27 cellular contexts compared by ENCODE assay signal in the genomic region with DNA sequence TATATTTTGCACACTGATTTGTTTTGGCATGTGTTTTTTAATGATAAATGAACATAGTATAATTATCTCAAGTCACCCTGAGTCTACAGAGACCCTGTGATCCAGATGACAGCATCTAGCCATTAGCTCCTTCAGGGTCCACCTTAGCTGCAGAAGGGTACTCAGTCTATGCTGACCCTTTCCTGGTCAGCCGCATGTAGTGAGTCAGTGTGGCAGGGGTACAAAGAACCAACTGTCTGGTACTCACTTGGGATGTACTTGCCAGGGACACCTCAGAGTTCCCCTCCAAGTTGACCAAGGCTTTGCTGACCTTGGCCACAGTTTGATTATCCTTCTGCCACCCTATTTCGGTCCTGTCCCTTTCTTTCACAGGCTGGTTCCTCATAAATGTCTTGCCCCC.
"Had no signal": no experiment of that assay in that cellular context is flagged by ENCODE, and none has a peak within 500 bp of the region (broad histone marks: within the 10 kb centered on the region; RNA-seq: fewer than 3 reads in every experiment).

No MANE protein-coding gene starts in this region.

- H3K9me3 ChIP-seq: testis, thoracic aorta, thyroid gland, upper lobe of left lung, upper lobe of right lung, uterus, vagina had no signal

- H3K4me3 Mint-ChIP-seq: stimulated activated naive B cell treated with anti-CD40 and anti-IgM and Interleukin-4, amounts not matched to agents 10 μg/mL and 1 μg/mL and 100 μg/mL, for 72 hours; stimulated activated naive CD8-positive, alpha-beta T cell treated with anti-CD3 and anti-CD28 coated beads, Interleukin-15, amount 100 ng/mL, for 72 hours; stimulated activated naive CD8-positive, alpha-beta T cell treated with anti-CD3 and anti-CD28 coated beads, Interleukin-15, Interleukin-2, amounts not matched to agents 100 ng/mL and 50 ng/mL, for 24 hours; type B pancreatic cell had no signal

- DNase-seq: stimulated activated CD4-positive, alpha-beta T cell treated with anti-CD3 and anti-CD28 coated beads, Interleukin-2, amount 100 ng/mL, for 24 hours; stimulated activated CD4-positive, alpha-beta T cell treated with anti-CD3 and anti-CD28 coated beads, Interleukin-2, amount 100 ng/mL, for 48 hours; stimulated activated CD4-positive, alpha-beta T cell treated with anti-CD3 and anti-CD28 coated beads, Interleukin-4, amount 100 ng/mL, for 1 hour; stimulated activated CD4-positive, alpha-beta T cell treated with anti-CD3 and anti-CD28 coated beads, Interleukin-4, amount 100 ng/mL, for 24 hours; stimulated activated CD4-positive, alpha-beta T cell treated with anti-CD3 and anti-CD28 coated beads, Interleukin-4, amount 100 ng/mL, for 4 hours; stimulated activated CD8-positive, alpha-beta memory T cell treated with anti-CD3 and anti-CD28 coated beads, Interleukin-4, amount 100 ng/mL, for 48 hours; stimulated activated naive B cell treated with anti-CD40 and anti-IgM and Interleukin-4, amounts not matched to agents 10 μg/mL and 1 μg/mL and 100 μg/mL, for 72 hours; stimulated activated naive CD4-positive, alpha-beta T cell; stimulated activated naive CD4-positive, alpha-beta T cell treated with Interleukin-2 at 50 U/mL for 16 hours; stimulated activated naive CD8-positive, alpha-beta T cell treated with anti-CD3 and anti-CD28 coated beads, Interleukin-15, amount 100 ng/mL, for 72 hours; stimulated activated naive CD8-positive, alpha-beta T cell treated with anti-CD3 and anti-CD28 coated beads, Interleukin-15, Interleukin-2, amounts not matched to agents 100 U/mL and 50 U/mL, for 24 hours; stomach; substantia nigra; testis; thyroid gland; tibial artery; transverse colon; trophoblast cell; upper lobe of left lung; upper lobe of right lung had no signal

- H3K4me1 Mint-ChIP-seq: stimulated activated naive B cell treated with anti-CD40 and anti-IgM and Interleukin-4, amounts not matched to agents 10 μg/mL and 1 μg/mL and 100 μg/mL, for 72 hours; stimulated activated naive CD8-positive, alpha-beta T cell treated with anti-CD3 and anti-CD28 coated beads, Interleukin-15, amount 100 ng/mL, for 72 hours had no signal

- H3K4me3 ChIP-seq: stomach, suprapubic skin, testis, thoracic aorta, thyroid gland, tibial artery, tibial nerve, transverse colon, upper lobe of left lung, upper lobe of right lung, uterus, vagina had no signal

- H3K36me3 ChIP-seq: stomach, suprapubic skin, thoracic aorta, thyroid gland, tibial artery, tibial nerve, transverse colon, upper lobe of left lung, upper lobe of right lung, uterus, vagina had no signal

- H3K4me1 ChIP-seq: stomach, suprapubic skin, testis, thyroid gland, tibial artery, tibial nerve, transverse colon, upper lobe of left lung, upper lobe of right lung, uterus, vagina had no signal

- H3K36me3 Mint-ChIP-seq: stimulated activated naive B cell treated with anti-CD40 and anti-IgM and Interleukin-4, amounts not matched to agents 10 μg/mL and 1 μg/mL and 100 μg/mL, for 72 hours; type B pancreatic cell had no signal

- H3K27ac Mint-ChIP-seq: stimulated activated naive B cell treated with anti-CD40 and anti-IgM and Interleukin-4, amounts not matched to agents 10 μg/mL and 1 μg/mL and 100 μg/mL, for 72 hours; stimulated activated naive CD8-positive, alpha-beta T cell treated with anti-CD3 and anti-CD28 coated beads, Interleukin-15, amount 100 ng/mL, for 72 hours; stimulated activated naive CD8-positive, alpha-beta T cell treated with anti-CD3 and anti-CD28 coated beads, Interleukin-15, Interleukin-2, amounts not matched to agents 100 ng/mL and 50 ng/mL, for 24 hours; type B pancreatic cell had no signal

- H3K27me3 ChIP-seq: stomach, suprapubic skin, testis, thyroid gland, tibial artery, tibial nerve, transverse colon, upper lobe of left lung, upper lobe of right lung, uterus, vagina had no signal

- ATAC-seq: stimulated activated naive B cell treated with anti-CD40 and anti-IgM and Interleukin-4, amounts not matched to agents 10 μg/mL and 1 μg/mL and 100 μg/mL, for 72 hours; stimulated activated naive CD8-positive, alpha-beta T cell treated with anti-CD3 and anti-CD28 coated beads, Interleukin-15, amount 100 ng/mL, for 72 hours; stimulated activated naive CD8-positive, alpha-beta T cell treated with anti-CD3 and anti-CD28 coated beads, Interleukin-15, Interleukin-2, amounts not matched to agents 100 U/mL and 50 U/mL, for 24 hours; upper lobe of right lung had no signal

- H3K27ac ChIP-seq: stomach, suprapubic skin, testis, thoracic aorta, thyroid gland, tibial artery, tibial nerve, transverse colon, upper lobe of left lung, upper lobe of right lung, uterus, vagina had no signal

- H3K27me3 Mint-ChIP-seq: stimulated activated naive B cell treated with anti-CD40 and anti-IgM and Interleukin-4, amounts not matched to agents 10 μg/mL and 1 μg/mL and 100 μg/mL, for 72 hours; stimulated activated naive CD8-positive, alpha-beta T cell treated with anti-CD3 and anti-CD28 coated beads, Interleukin-15, Interleukin-2, amounts not matched to agents 100 ng/mL and 50 ng/mL, for 24 hours; type B pancreatic cell had no signal
